In genomic region chr10:4405828-4406227, GRCh38 we compare ENCODE assay signal across 24 cellular contexts.
"Had no signal": no experiment of that assay in that cellular context is flagged by ENCODE, and none has a peak within 500 bp of the region (broad histone marks: within the 10 kb centered on the region; RNA-seq: fewer than 3 reads in every experiment).

No MANE protein-coding gene starts in this region.

- ATAC-seq: activated CD8-positive, alpha-beta T cell treated with anti-CD3 and anti-CD28 coated beads for 36 hours; T-helper 17 cell had no signal

- H3K36me3 Mint-ChIP-seq: activated naive CD8-positive, alpha-beta T cell had no signal

- H3K36me3 ChIP-seq: brain microvascular endothelial cell, cardiac muscle cell had no signal

- H3K27ac ChIP-seq: brain microvascular endothelial cell, cardiac muscle cell had no signal

- DNase-seq: activated CD4-positive, alpha-beta T cell treated with anti-CD3 and anti-CD28 coated beads, Interleukin-2, amount 50 U/mL, for 1 hour; activated CD4-positive, CD25-positive, alpha-beta regulatory T cell; activated CD8-positive, alpha-beta memory T cell treated with anti-CD3 and anti-CD28 coated beads, Interleukin-2, amount 50 U/mL, for 4 hours; activated CD8-positive, alpha-beta T cell treated with anti-CD3 and anti-CD28 coated beads for 36 hours; activated effector memory CD4-positive, alpha-beta T cell treated with Interleukin-2 at 50 U/mL for 16 hours; activated naive CD4-positive, alpha-beta T cell; amygdala; brain microvascular endothelial cell; cerebellar nuclear complex; Karpas-422; MM.1S; NCI-H1105; NCI-H1436; NCI-H187; NCI-H2081; NCI-H510A treated with DMSO at 0.1 percent for 48 hours; NCI-H69; NK-92 treated with Interleukin-12 subunit alpha and Interleukin-12 subunit beta, amount 100 ng/mL, for 24 hours; SIG-M5; T-helper 17 cell; T-helper 9 cell had no signal

- H3K4me3 Mint-ChIP-seq: activated CD8-positive, alpha-beta T cell treated with anti-CD3 and anti-CD28 coated beads for 36 hours; activated naive CD8-positive, alpha-beta T cell; activated T-helper 1 cell treated with anti-CD3 and anti-CD28 coated beads, Interleukin-12 subunit alpha, Interleukin-12 subunit beta, Interleukin-2, Interleukin-4 antibody, amounts not matched to agents 30 ng/mL and 10 ng/mL and 1 ng/mL, durations not matched to agents 14 hours and 24 hours and 36 hours; T-helper 17 cell had no signal

- H3K27me3 ChIP-seq: brain microvascular endothelial cell, cardiac muscle cell had no signal

- H3K27me3 Mint-ChIP-seq: T-helper 17 cell had no signal

- H3K27ac Mint-ChIP-seq: activated CD8-positive, alpha-beta T cell treated with anti-CD3 and anti-CD28 coated beads for 36 hours; activated naive CD8-positive, alpha-beta T cell; activated T-helper 1 cell treated with anti-CD3 and anti-CD28 coated beads, Interleukin-12 subunit alpha, Interleukin-12 subunit beta, Interleukin-2, Interleukin-4 antibody, amounts not matched to agents 30 ng/mL and 10 ng/mL and 1 ng/mL, durations not matched to agents 14 hours and 24 hours and 36 hours; T-helper 17 cell had no signal

- H3K4me3 ChIP-seq: cardiac muscle cell had no signal

- H3K9me3 Mint-ChIP-seq: activated CD8-positive, alpha-beta T cell treated with anti-CD3 and anti-CD28 coated beads for 36 hours had no signal
